Comparison of ENCODE assay signal across 10 cellular contexts in the genomic region with DNA sequence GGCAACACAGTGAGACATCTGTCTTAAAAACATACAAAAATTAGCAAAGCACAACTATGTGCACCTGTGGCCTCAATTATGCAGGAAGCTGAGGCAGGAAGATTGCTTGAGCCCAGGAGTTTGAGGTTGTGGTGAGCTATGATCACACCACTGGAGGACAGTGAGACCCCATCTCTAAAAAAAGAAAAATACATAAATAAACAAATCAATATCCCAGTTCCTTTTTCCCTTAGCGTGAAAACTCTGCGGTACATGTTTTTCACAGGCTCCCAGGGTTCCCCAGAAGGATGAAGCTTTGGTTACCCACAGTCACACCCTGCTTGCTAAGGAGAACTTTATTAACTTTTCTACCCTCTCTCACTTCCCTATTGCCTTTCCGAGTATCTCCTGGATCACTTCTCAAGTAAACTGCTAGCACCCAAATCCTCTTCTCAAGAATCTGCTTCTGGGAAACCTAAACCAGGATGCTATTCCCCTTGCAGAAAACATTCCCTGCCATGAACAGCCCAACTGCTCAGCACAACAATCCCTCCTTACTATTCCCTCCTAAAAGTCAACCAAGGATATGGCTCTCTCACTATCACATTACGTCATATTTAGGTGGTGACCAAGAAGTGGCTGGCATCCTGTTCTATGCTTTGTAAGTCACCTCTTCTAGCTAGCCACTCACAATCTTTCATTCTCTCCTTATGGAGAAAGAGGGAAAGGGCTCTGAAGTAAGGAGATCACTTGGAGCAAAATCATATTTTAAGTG.
DNase-seq lines count a peak whose midpoint lies in the region; ATAC-seq, FAIRE-seq and TF ChIP-seq lines count a peak whose summit lies in the region.
"Had no signal": no experiment of that assay in that cellular context is flagged by ENCODE, and none has a peak within 500 bp of the region (broad histone marks: within the 10 kb centered on the region; RNA-seq: fewer than 3 reads in every experiment).

No MANE protein-coding gene starts in this region.

- peaks cover 34% of the 10 kb centered on the region for H3K4me1 Mint-ChIP-seq in CD14-positive monocyte

- H3K4me3 ChIP-seq in mammary epithelial cell (replicated peaks in 1 of 3; ENCODE audit: insufficient read depth in 1 of 3, low read depth in 2 of 3, low read length in 3 of 3): no peak overlapping the region

- in situ Hi-C loops in mammary epithelial cell (cut with MboI; ENCODE audit: low sequenced_read_pairs in 2 of 2): no loop called here

- CTCF ChIA-PET in mammary epithelial cell (lab: Charles Lee; ENCODE audit: low non-redundant PET): no interaction called here

- WGBS in mammary epithelial cell (ENCODE audit: low coverage, missing lambda C conversion rate): 94% methylated on average over 4 of the region's 4 CpGs

- no peaks in the 10 kb centered on the region for H3K9me3 ChIP-seq in mammary epithelial cell (replicated peaks; ENCODE audit: insufficient read depth, low read length)

- H3K27ac Mint-ChIP-seq in CD14-positive monocyte: peak overlapping the region; percentile 35 to 87 (median 82)
- H3K27ac Mint-ChIP-seq: type B pancreatic cell had no signal

- H3K36me3 ChIP-seq in mammary epithelial cell (ENCODE audit: insufficient read depth, low read length): no peaks in the 10 kb centered on the region

- H3K79me2 ChIP-seq in mammary epithelial cell (ENCODE audit: insufficient read depth, low read length): no peaks in the 10 kb centered on the region

- DNase-seq in CD14-positive monocyte (ENCODE audit: low spot score) (no peak), GM19239 (ENCODE audit: insufficient read length, low spot score) (no peak), SKM-1 treated with dmso at 0.1 percent for 144 hours (lab: John Stamatoyannopoulos, UW; ENCODE audit: unreplicated experiment) (peak; percentile 73), activated gamma-delta T cell treated with Interleukin-2 at 50 U/mL for 16 hours (no peak), erythroblast (lab: John Stamatoyannopoulos, UW) (no peak), HT-29 (ENCODE audit: low spot score) (no peak), mammary epithelial cell (no peak)

- H3K9ac ChIP-seq in mammary epithelial cell (ENCODE audit: insufficient read depth, low read length): no peak overlapping the region

- H3K36me3 Mint-ChIP-seq in CD14-positive monocyte: peaks cover 25 to 53% of the 10 kb centered on the region in 2 donors
- H3K36me3 Mint-ChIP-seq: type B pancreatic cell had no signal

- no peaks in the 10 kb centered on the region for H4K20me1 ChIP-seq in mammary epithelial cell (ENCODE audit: insufficient read depth, low read length)

- BruUV-seq in mammary epithelial cell (replicated peaks; lab: Mats Ljungman, UMichigan): no TSS peak

- no peak overlapping the region for H3K4me2 ChIP-seq in mammary epithelial cell (ENCODE audit: insufficient read depth, low read depth, low read length)

- FAIRE-seq in GM19239 (lab: Jason Lieb, UNC): peak; percentile 96
- FAIRE-seq: colon had no signal

- intact Hi-C loops in CD14-positive monocyte (cut with micrococcal nuclease) (no loop called here), mammary epithelial cell (cut with micrococcal nuclease) (no loop called here)

- no peak for TF ChIP-seq CTCF in CD14-positive monocyte (IDR thresholded peaks at IDR 0.05)
- no peak for TF ChIP-seq CTCF in mammary epithelial cell (conservative IDR thresholded peaks at IDR 0.05 in 1 of 2, IDR thresholded peaks at IDR 0.05 in 1 of 2; ENCODE audit: extremely low read depth in 1 of 2, insufficient read depth in 1 of 2, low read depth in 1 of 2, low read length in 2 of 2)

- peak overlapping the region in 1 of 2 donors; percentile 63 for H3K4me3 Mint-ChIP-seq in CD14-positive monocyte
- H3K4me3 Mint-ChIP-seq: type B pancreatic cell had no signal

- H2AFZ ChIP-seq in mammary epithelial cell (ENCODE audit: low read depth, low read length): no peak overlapping the region

- dilution Hi-C loops in mammary epithelial cell (cut with HindIII; ENCODE audit: low sequenced_read_pairs): no loop called here

- H3K9me3 Mint-ChIP-seq in CD14-positive monocyte: peaks cover 0 to 2% (median 0%) of the 10 kb centered on the region in 7 donors
- H3K9me3 Mint-ChIP-seq: type B pancreatic cell had no signal

- H3K27ac ChIP-seq in mammary epithelial cell (ENCODE audit: insufficient read depth, low read depth, low read length): no peak overlapping the region

- H3K27me3 Mint-ChIP-seq in CD14-positive monocyte (ENCODE audit: low read depth in 3 of 3): peaks cover 0 to 2% (median 0%) of the 10 kb centered on the region in 3 donors
- H3K27me3 Mint-ChIP-seq: type B pancreatic cell had no signal

- TF ChIP-seq POLR2A in erythroblast (IDR thresholded peaks at IDR 0.05; ENCODE audit: low read length): no peak

- peak; percentile 50 for ATAC-seq in HG03045 (IDR thresholded peaks at IDR 0.05; ENCODE audit: unreplicated experiment)

- peaks cover 6% of the 10 kb centered on the region for H3K4me1 ChIP-seq in mammary epithelial cell (ENCODE audit: insufficient read depth, low read length)

- H3K27me3 ChIP-seq in mammary epithelial cell (ENCODE audit: insufficient read depth, low read length): peaks cover 4% of the 10 kb centered on the region
